In genomic region chr4:2934813-2935761, GRCh38 we compare ENCODE assay signal across 8 cellular contexts. TPM values are rescaled to one million over a fixed set of nuclear protein-coding genes. Genes with fewer than 3 reads are reported as not detected.
DNase-seq lines count a peak whose midpoint lies in the region; ATAC-seq and TF ChIP-seq lines count a peak whose summit lies in the region.

No MANE protein-coding gene starts in this region.

- peaks cover 24% of the 10 kb centered on the region for H3K4me1 ChIP-seq in adipocyte (ENCODE audit: control insufficient read depth, insufficient read depth, low read length)
- H3K4me1 ChIP-seq in heart right ventricle, result peaks cover 7 to 61% (median 57%) of the 10 kb centered on the region in 9 donors
- peaks cover 0 to 61% (median 36%) of the 10 kb centered on the region in 4 donors for H3K4me1 ChIP-seq in tibial nerve

- peak; percentile 66 to 92 for TF ChIP-seq EP300 in tibial nerve (IDR thresholded peaks at IDR 0.05)

- H3K9me3 ChIP-seq in adipocyte (ENCODE audit: control insufficient read depth, low read length), result no peaks in the 10 kb centered on the region
- no peaks in the 10 kb centered on the region for H3K9me3 ChIP-seq in heart right ventricle
- H3K9me3 ChIP-seq in tibial nerve, result no peaks in the 10 kb centered on the region

- peak overlapping the region; percentile 93 for H3K9ac ChIP-seq in adipocyte (ENCODE audit: low read length)

- H3K4me3 ChIP-seq in adipocyte (ENCODE audit: low read length), result peak overlapping the region; percentile 96
- H3K4me3 ChIP-seq in heart right ventricle, result peak overlapping the region; percentile 54 to 100 (median 94)
- H3K4me3 ChIP-seq in tibial nerve, result peak overlapping the region; percentile 67 to 92 (median 86)

- H3K27ac ChIP-seq in heart right ventricle (peak overlapping the region; percentile 74 to 95 (median 90)), tibial nerve (peak overlapping the region; percentile 76 to 95 (median 92))

- peak in 2 of 9 donors; percentile 6 to 13 for TF ChIP-seq CTCF in heart right ventricle (IDR thresholded peaks at IDR 0.05)
- TF ChIP-seq CTCF in tibial nerve (IDR thresholded peaks at IDR 0.05), result peak in 2 of 5 experiments; percentile 45 to 49

- DNase-seq in GM04504 (ENCODE audit: low read depth) (peak; percentile 78), NCI-H1436 (lab: John Stamatoyannopoulos, UW) (peak; percentile 61), SW480 (ENCODE audit: low spot score) (peak; percentile 87), adipocyte (ENCODE audit: low read depth) (peak; percentile 97), heart right ventricle (peak; percentile 95 to 98), pons (ENCODE audit: low spot score) (peak; percentile 78), tibial nerve (ENCODE audit: low spot score in 2 of 2) (peak; percentile 95 to 97)

- H3K36me3 ChIP-seq in adipocyte (ENCODE audit: control insufficient read depth, insufficient read depth, low read length, severe bottlenecking), result peaks cover 46% of the 10 kb centered on the region
- H3K36me3 ChIP-seq in heart right ventricle, result peaks cover 0 to 52% (median 22%) of the 10 kb centered on the region in 9 donors
- peaks cover 0 to 65% (median 24%) of the 10 kb centered on the region in 3 donors for H3K36me3 ChIP-seq in tibial nerve

- H3K27me3 ChIP-seq in adipocyte (replicated peaks; ENCODE audit: control insufficient read depth, insufficient read depth, low read length), result no peaks in the 10 kb centered on the region
- no peaks in the 10 kb centered on the region for H3K27me3 ChIP-seq in heart right ventricle
- H3K27me3 ChIP-seq in tibial nerve, result no peaks in the 10 kb centered on the region

- WGBS in heart right ventricle, 2 donors, result 1% methylated on average over 69 to 70 of the region's 70 CpGs
- 1% methylated on average over 36 to 49 of the region's 70 CpGs for WGBS in tibial nerve, 2 donors

- peak; percentile 46 for ATAC-seq in HG02623 (IDR thresholded peaks at IDR 0.05; ENCODE audit: unreplicated experiment)
- ATAC-seq in heart right ventricle, result peak; percentile 80 to 90 (median 84)

- TF ChIP-seq POLR2A in tibial nerve (IDR thresholded peaks at IDR 0.05), result peak; percentile 66 to 92

- intact Hi-C loops in heart right ventricle (cut with DNase I), result loop anchor here in 8 of 10 donors (5.0 to 10.0 kb wide), 7 partner anchors 73 to 180 kb away; partner anchors contain the start of genes ADD1 (in 2 of the 8) and TNIP2 (in 2 of the 8)

RNA-seq across cellular contexts. Expression of gene NOP14, which starts 28.1 kb away (rescaled TPM):
- total RNA-seq in heart right ventricle, result 10 to 100 TPM; 12.4 to 24.0 (median 17.3) TPM
- polyA plus RNA-seq in heart right ventricle, result 10 to 100 TPM; 12.5 to 19.1 TPM
- total RNA-seq in tibial nerve, result 10 to 100 TPM; 18.2 to 39.6 (median 26.8) TPM

RNA-seq across cellular contexts. Expression of gene GRK4, which starts 28.3 kb away (rescaled TPM):
- total RNA-seq in heart right ventricle (10 to 100 TPM in 6 of 10 donors, 1 to 10 TPM in 4; 6.2 to 13.4 (median 10.3) TPM), tibial nerve (10 to 100 TPM in 1 of 4 donors, 1 to 10 TPM in 3; 6.1 to 15.1 (median 9.3) TPM)
- polyA plus RNA-seq in heart right ventricle, result 10 to 100 TPM in 1 of 2 donors, 1 to 10 TPM in 1; 4.7 to 24.5 TPM

Comparison
In these comparisons a context has a peak if more than half of its experiments do, and no peak if none do; other contexts are left out.
1. Peak in every context shown above with its lines: DNase-seq, ATAC-seq, H3K4me3 ChIP-seq and H3K27ac ChIP-seq.